ENCODE assay signal across 25 cellular contexts in genomic region chr14:25298238-25298637, GRCh38.
"Had no signal": no experiment of that assay in that cellular context is flagged by ENCODE, and none has a peak within 500 bp of the region (broad histone marks: within the 10 kb centered on the region; RNA-seq: fewer than 3 reads in every experiment).

No MANE protein-coding gene starts in this region.

- ATAC-seq: effector memory CD8-positive, alpha-beta T cell; esophagus mucosa; gastrocnemius medialis; heart right ventricle; left cardiac atrium; left lung; left ventricle myocardium superior; lower lobe of right lung; mucosa of descending colon had no signal

- H3K4me3 ChIP-seq: colonic mucosa, esophagus squamous epithelium, gastrocnemius medialis, heart right ventricle, left lung, lower lobe of right lung, mucosa of descending colon had no signal

- H3K27ac ChIP-seq: colonic mucosa, epithelial cell of prostate, esophagus squamous epithelium, gastrocnemius medialis, heart right ventricle, left lung, lower lobe of right lung had no signal

- H3K36me3 ChIP-seq: colonic mucosa, esophagus squamous epithelium, gastrocnemius medialis, heart right ventricle, left lung, lower lobe of right lung had no signal

- FAIRE-seq: endometrium, islet of Langerhans, keratinocyte had no signal

- DNase-seq: colonic mucosa; cortex of kidney; effector CD8-positive, alpha-beta T cell; effector memory CD8-positive, alpha-beta T cell; endodermal cell; erythroblast; esophagus squamous epithelium; foreskin fibroblast; foreskin melanocyte; gastrocnemius medialis; glutamatergic neuron; head of caudate nucleus; heart right ventricle; hippocampal formation; left cardiac atrium; left lung; left ventricle myocardium superior; lower lobe of right lung; mesenchymal stem cell; mucosa of descending colon had no signal

- H3K27me3 ChIP-seq: colonic mucosa, esophagus squamous epithelium, gastrocnemius medialis, heart right ventricle, left lung had no signal

- H3K9me3 ChIP-seq: colonic mucosa, esophagus squamous epithelium, gastrocnemius medialis, heart right ventricle, left lung, lower lobe of right lung, mucosa of descending colon had no signal

- H3K4me1 ChIP-seq: colonic mucosa, esophagus squamous epithelium, gastrocnemius medialis, heart right ventricle, left lung, lower lobe of right lung had no signal
